1 cellular context compared by ENCODE assay signal in the genomic region with DNA sequence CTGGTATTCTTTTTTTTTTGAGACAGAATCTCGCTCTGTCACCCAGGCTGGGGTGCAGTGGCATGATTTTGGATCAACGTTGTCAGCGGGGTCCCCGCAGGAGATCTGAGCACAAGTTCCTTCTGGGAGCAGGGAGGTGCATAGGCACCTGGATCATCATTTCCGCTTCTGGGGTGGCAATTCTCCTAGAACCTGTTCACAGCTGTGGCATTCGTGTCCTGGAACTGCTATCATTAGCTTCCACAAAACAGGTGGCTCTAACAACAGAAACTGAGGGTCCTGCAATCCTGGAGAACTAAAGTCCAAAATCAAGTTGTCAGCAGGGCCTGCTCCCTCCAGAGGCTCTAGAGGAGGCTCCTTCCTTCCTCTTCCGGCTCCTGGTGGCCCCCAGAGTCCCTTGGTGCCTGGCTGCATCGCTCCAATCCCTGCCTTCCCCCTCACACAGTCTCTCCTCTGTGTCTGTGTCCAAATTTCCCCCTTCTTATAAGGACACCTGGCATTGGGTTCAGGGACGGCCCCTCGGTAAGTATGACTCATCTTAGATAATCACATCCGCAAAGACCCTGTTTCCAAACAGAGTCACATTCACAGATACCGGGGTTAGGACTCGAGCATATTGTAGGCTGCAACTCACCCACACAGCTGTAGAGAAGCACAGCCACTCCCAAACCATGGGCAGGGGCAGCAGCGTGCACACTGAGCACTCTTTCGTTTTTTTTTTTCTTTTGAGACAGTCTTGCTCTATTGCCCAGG.
TF ChIP-seq lines count a peak whose summit lies in the region.

No MANE protein-coding gene starts in this region.

TF ChIP-seq in HepG2, 621 proteins besides CTCF, POLR2A, EP300 and RAD21 (continued from another document and continues in another):
- TF ChIP-seq, protein P1, sequence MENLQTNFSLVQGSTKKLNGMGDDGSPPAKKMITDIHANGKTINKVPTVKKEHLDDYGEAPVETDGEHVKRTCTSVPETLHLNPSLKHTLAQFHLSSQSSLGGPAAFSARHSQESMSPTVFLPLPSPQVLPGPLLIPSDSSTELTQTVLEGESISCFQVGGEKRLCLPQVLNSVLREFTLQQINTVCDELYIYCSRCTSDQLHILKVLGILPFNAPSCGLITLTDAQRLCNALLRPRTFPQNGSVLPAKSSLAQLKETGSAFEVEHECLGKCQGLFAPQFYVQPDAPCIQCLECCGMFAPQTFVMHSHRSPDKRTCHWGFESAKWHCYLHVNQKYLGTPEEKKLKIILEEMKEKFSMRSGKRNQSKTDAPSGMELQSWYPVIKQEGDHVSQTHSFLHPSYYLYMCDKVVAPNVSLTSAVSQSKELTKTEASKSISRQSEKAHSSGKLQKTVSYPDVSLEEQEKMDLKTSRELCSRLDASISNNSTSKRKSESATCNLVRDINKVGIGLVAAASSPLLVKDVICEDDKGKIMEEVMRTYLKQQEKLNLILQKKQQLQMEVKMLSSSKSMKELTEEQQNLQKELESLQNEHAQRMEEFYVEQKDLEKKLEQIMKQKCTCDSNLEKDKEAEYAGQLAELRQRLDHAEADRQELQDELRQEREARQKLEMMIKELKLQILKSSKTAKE (CRISPR knock-in tag; IDR thresholded peaks at IDR 0.05; ENCODE audit: borderline replicate concordance) = no peak
- no peak for TF ChIP-seq ZNF619 (CRISPR knock-in tag; IDR thresholded peaks at IDR 0.05)
- no peak for TF ChIP-seq ESRRA (CRISPR knock-in tag; IDR thresholded peaks at IDR 0.05; ENCODE audit: low read depth)
- TF ChIP-seq ZFP1 (CRISPR knock-in tag; IDR thresholded peaks at IDR 0.05) = no peak
- TF ChIP-seq GPN1 (CRISPR knock-in tag; IDR thresholded peaks at IDR 0.05; ENCODE audit: borderline replicate concordance) = no peak
- TF ChIP-seq ZNF672 (CRISPR knock-in tag; IDR thresholded peaks at IDR 0.05) = no peak
- no peak for TF ChIP-seq ZNF781 (CRISPR knock-in tag; IDR thresholded peaks at IDR 0.05; ENCODE audit: borderline replicate concordance, not compliant biosample characterization)
- no peak for TF ChIP-seq MBNL3 (CRISPR knock-in tag; conservative IDR thresholded peaks at IDR 0.05)
- no peak for TF ChIP-seq POLR2AphosphoS5 (IDR thresholded peaks at IDR 0.05; ENCODE audit: low read depth, low read length)
- peak; percentile 42; the same call in 1 of the 2 replicates for TF ChIP-seq RXRA (CRISPR knock-in tag; IDR thresholded peaks at IDR 0.05)
- TF ChIP-seq ZNF775 (CRISPR knock-in tag; IDR thresholded peaks at IDR 0.05; ENCODE audit: borderline replicate concordance) = 0 out of 2 replicates have a peak, but pooled peaks have one; percentile 31
- no peak for TF ChIP-seq KMT2A (CRISPR knock-in tag; IDR thresholded peaks at IDR 0.05)
- peak; percentile 60 for TF ChIP-seq RARA (CRISPR knock-in tag; IDR thresholded peaks at IDR 0.05)
- TF ChIP-seq MBD4 (IDR thresholded peaks at IDR 0.05; ENCODE audit: borderline replicate concordance, low read length) = no peak
- TF ChIP-seq ZNF879 (CRISPR knock-in tag; IDR thresholded peaks at IDR 0.05) = no peak
- TF ChIP-seq ZNF558 (CRISPR knock-in tag; IDR thresholded peaks at IDR 0.05; ENCODE audit: borderline replicate concordance) = no peak
- TF ChIP-seq KDM2A (CRISPR knock-in tag; IDR thresholded peaks at IDR 0.05; ENCODE audit: borderline replicate concordance, low read depth) = no peak
- TF ChIP-seq REL (CRISPR knock-in tag; conservative IDR thresholded peaks at IDR 0.05) = no peak
- TF ChIP-seq ARNT (IDR thresholded peaks at IDR 0.05) = no peak
- TF ChIP-seq TOE1 (CRISPR knock-in tag; IDR thresholded peaks at IDR 0.05) = no peak
- TF ChIP-seq HOMEZ (CRISPR knock-in tag; IDR thresholded peaks at IDR 0.05; ENCODE audit: low read depth) = no peak
- no peak for TF ChIP-seq ATAD3A (CRISPR knock-in tag; IDR thresholded peaks at IDR 0.05)
- no peak for TF ChIP-seq SMYD3 (CRISPR knock-in tag; IDR thresholded peaks at IDR 0.05)
- no peak for TF ChIP-seq ZNF468 (CRISPR knock-in tag; IDR thresholded peaks at IDR 0.05)
- no peak for TF ChIP-seq DDIT3 (CRISPR knock-in tag; IDR thresholded peaks at IDR 0.05)
- TF ChIP-seq DNMT3B (CRISPR knock-in tag; conservative IDR thresholded peaks at IDR 0.05) = no peak
- TF ChIP-seq FOSL1 (CRISPR knock-in tag; IDR thresholded peaks at IDR 0.05; ENCODE audit: borderline replicate concordance) = peak; percentile 78; the same call in 1 of the 2 replicates
- 0 out of 2 replicates have a peak, but pooled peaks have one; percentile 17 for TF ChIP-seq NR2F6 (IDR thresholded peaks at IDR 0.05)
- peak; percentile 31; the same call in 1 of the 2 replicates for TF ChIP-seq NR2F6 (CRISPR knock-in tag; IDR thresholded peaks at IDR 0.05)
- TF ChIP-seq TBL1XR1 (IDR thresholded peaks at IDR 0.05; ENCODE audit: borderline replicate concordance, low read length, partially characterized antibody) = no peak
- TF ChIP-seq TARDBP (CRISPR knock-in tag; IDR thresholded peaks at IDR 0.05) = no peak
- TF ChIP-seq TBP (CRISPR knock-in tag; IDR thresholded peaks at IDR 0.05) = no peak
- TF ChIP-seq ERF (CRISPR knock-in tag; IDR thresholded peaks at IDR 0.05) = peak; percentile 43; the same call in 1 of the 2 replicates
- TF ChIP-seq REXO4 (CRISPR knock-in tag; IDR thresholded peaks at IDR 0.05; ENCODE audit: borderline replicate concordance) = no peak
- no peak for TF ChIP-seq NR2F2 (IDR thresholded peaks at IDR 0.05; ENCODE audit: borderline replicate concordance, low read depth)
- TF ChIP-seq ZNF343 (CRISPR knock-in tag; IDR thresholded peaks at IDR 0.05) = no peak
- TF ChIP-seq, protein P2, sequence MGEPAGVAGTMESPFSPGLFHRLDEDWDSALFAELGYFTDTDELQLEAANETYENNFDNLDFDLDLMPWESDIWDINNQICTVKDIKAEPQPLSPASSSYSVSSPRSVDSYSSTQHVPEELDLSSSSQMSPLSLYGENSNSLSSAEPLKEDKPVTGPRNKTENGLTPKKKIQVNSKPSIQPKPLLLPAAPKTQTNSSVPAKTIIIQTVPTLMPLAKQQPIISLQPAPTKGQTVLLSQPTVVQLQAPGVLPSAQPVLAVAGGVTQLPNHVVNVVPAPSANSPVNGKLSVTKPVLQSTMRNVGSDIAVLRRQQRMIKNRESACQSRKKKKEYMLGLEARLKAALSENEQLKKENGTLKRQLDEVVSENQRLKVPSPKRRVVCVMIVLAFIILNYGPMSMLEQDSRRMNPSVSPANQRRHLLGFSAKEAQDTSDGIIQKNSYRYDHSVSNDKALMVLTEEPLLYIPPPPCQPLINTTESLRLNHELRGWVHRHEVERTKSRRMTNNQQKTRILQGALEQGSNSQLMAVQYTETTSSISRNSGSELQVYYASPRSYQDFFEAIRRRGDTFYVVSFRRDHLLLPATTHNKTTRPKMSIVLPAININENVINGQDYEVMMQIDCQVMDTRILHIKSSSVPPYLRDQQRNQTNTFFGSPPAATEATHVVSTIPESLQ (CRISPR knock-in tag; conservative IDR thresholded peaks at IDR 0.05) = no peak
- no peak for TF ChIP-seq HINFP (CRISPR knock-in tag; IDR thresholded peaks at IDR 0.05; ENCODE audit: low read depth)
- no peak for TF ChIP-seq HNRNPK (IDR thresholded peaks at IDR 0.05; ENCODE audit: low read depth, low read length, poor library complexity, severe bottlenecking)
- no peak for TF ChIP-seq ZNF282 (IDR thresholded peaks at IDR 0.05; ENCODE audit: partially characterized antibody)
- 0 out of 2 replicates have a peak, but pooled peaks have one; percentile 33 for TF ChIP-seq POGK (CRISPR knock-in tag; conservative IDR thresholded peaks at IDR 0.05)
- no peak for TF ChIP-seq XBP1 (CRISPR knock-in tag; IDR thresholded peaks at IDR 0.05)
- TF ChIP-seq CBFB (CRISPR knock-in tag; IDR thresholded peaks at IDR 0.05) = no peak
- TF ChIP-seq ZMYM4 (CRISPR knock-in tag; IDR thresholded peaks at IDR 0.05) = no peak
- TF ChIP-seq ZFP62 (CRISPR knock-in tag; IDR thresholded peaks at IDR 0.05) = no peak
- TF ChIP-seq SP1 (IDR thresholded peaks at IDR 0.05) = no peak
- TF ChIP-seq SP1 (CRISPR knock-in tag; IDR thresholded peaks at IDR 0.05) = no peak
- TF ChIP-seq, protein P3, sequence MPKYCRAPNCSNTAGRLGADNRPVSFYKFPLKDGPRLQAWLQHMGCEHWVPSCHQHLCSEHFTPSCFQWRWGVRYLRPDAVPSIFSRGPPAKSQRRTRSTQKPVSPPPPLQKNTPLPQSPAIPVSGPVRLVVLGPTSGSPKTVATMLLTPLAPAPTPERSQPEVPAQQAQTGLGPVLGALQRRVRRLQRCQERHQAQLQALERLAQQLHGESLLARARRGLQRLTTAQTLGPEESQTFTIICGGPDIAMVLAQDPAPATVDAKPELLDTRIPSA (CRISPR knock-in tag; IDR thresholded peaks at IDR 0.05; ENCODE audit: borderline replicate concordance) = no peak
- TF ChIP-seq ZNF816 (CRISPR knock-in tag; IDR thresholded peaks at IDR 0.05; ENCODE audit: borderline replicate concordance) = peak; percentile 43; the same call in 1 of the 2 replicates
- TF ChIP-seq CEBPG (CRISPR knock-in tag; IDR thresholded peaks at IDR 0.05) = 0 out of 2 replicates have a peak, but pooled peaks have one; percentile 32
- TF ChIP-seq, protein P4, sequence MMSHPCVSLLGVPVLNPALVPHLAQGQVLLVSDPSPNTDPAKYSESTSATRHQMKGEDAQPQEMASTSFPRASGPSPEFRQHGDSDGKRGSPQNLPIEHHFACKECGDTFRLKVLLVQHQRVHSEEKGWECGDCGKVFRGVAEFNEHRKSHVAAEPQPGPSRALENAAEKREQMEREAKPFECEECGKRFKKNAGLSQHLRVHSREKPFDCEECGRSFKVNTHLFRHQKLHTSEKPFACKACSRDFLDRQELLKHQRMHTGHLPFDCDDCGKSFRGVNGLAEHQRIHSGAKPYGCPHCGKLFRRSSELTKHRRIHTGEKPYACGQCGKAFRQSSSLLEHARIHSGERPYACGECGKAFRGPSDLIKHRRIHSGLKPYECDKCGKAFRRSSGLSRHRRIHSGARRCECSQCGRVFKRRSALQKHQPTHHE (CRISPR knock-in tag; IDR thresholded peaks at IDR 0.05; ENCODE audit: borderline replicate concordance) = no peak
- TF ChIP-seq SIX4 (CRISPR knock-in tag; IDR thresholded peaks at IDR 0.05) = no peak
- no peak for TF ChIP-seq ZNF263 (CRISPR knock-in tag; IDR thresholded peaks at IDR 0.05)
- no peak for TF ChIP-seq SRF (IDR thresholded peaks at IDR 0.05; ENCODE audit: low read depth, low read length)
- TF ChIP-seq ATF7-NPFF (CRISPR knock-in tag; IDR thresholded peaks at IDR 0.05; ENCODE audit: low read depth) = no peak
- TF ChIP-seq, protein P5, sequence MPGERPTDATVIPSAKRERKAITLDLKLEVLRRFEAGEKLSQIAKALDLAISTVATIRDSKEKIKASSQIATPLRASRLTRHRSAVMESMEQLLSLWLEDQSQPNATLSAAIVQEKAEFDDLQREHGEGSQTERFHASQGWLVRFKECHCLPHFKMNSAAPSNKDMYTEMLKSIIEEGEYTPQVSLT (CRISPR knock-in tag; IDR thresholded peaks at IDR 0.05; ENCODE audit: borderline replicate concordance, low read depth) = no peak
- peak; percentile 55; the same call in 1 of the 2 replicates for TF ChIP-seq ZNF770 (CRISPR knock-in tag; IDR thresholded peaks at IDR 0.05)
- no peak; the same call in 1 of the 2 replicates for TF ChIP-seq ZNF556 (CRISPR knock-in tag; IDR thresholded peaks at IDR 0.05; ENCODE audit: borderline replicate concordance)
